ENCODE assay signal across 25 cellular contexts in the genomic region with DNA sequence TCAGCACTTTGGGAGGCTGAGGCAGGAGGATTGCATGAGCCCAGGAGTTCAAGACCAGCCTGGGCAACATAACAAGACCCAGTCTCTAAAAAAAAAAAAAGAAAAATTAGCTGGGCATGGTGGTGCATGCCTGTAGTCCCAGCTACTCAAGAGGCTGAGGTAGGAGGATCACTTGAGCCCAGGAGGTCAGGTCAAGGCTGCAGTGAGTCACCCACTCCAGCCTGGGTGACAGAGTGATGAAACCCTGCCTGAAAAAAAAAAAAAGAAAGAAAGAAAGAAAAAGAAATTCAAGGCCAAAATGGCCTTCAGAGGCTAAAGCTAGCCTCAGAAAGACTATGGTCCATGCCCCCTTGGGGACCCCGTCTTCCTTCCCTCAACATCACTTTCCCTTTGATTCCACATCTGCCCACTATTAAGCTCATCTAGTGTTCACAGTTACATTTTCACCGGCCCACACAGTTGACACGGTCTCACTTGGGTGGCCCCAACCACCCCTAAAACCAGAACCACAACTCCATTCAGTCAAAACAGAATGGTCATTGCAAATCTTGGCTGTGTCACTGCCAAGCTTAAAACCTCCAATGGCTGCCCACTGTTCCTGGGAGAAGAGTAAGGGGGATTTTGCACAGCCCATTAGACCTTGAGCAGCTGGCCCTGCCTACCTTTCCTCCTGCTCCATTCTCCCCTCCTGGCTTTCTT. TPM values are rescaled to one million over a fixed set of nuclear protein-coding genes. Genes with fewer than 3 reads are reported as not detected.
DNase-seq lines count a peak whose midpoint lies in the region; ATAC-seq, FAIRE-seq and TF ChIP-seq lines count a peak whose summit lies in the region.
"Had no signal": no experiment of that assay in that cellular context is flagged by ENCODE, and none has a peak within 500 bp of the region (broad histone marks: within the 10 kb centered on the region; RNA-seq: fewer than 3 reads in every experiment).

No MANE protein-coding gene starts in this region.

- WGBS in K562 (ENCODE audit: insufficient coverage, low coverage, missing lambda C conversion rate) = 0% methylated on average over 3 of the region's 3 CpGs
- WGBS in testis, 2 donors = 85 to 93% methylated on average over 3 of the region's 3 CpGs

- H3K4me2 ChIP-seq in K562 (ENCODE audit: insufficient read depth, low read length) = no peak overlapping the region
- H3K4me2 ChIP-seq: KMS-11 had no signal

- no peak for FAIRE-seq in K562 (lab: Jason Lieb, UNC)

- peaks cover 8% of the 10 kb centered on the region for H3K4me1 Mint-ChIP-seq in stimulated activated memory B cell treated with anti-CD40 and anti-IgM and Interleukin-4, amounts not matched to agents 10 μg/mL and 1 μg/mL and 100 μg/mL, for 72 hours
- H3K4me1 Mint-ChIP-seq: immature natural killer cell had no signal

- H3K27ac ChIP-seq in K562 (ENCODE audit: extremely low read depth, low read depth, low read length) (no peak overlapping the region), testis (no peak overlapping the region)
- H3K27ac ChIP-seq: adrenal gland, heart left ventricle, KMS-11, VCaP had no signal

- H3K27me3 ChIP-seq in K562 (ENCODE audit: control insufficient read depth in 2 of 2, insufficient read depth in 2 of 2, low read length in 2 of 2) (peaks cover 4 to 45% of the 10 kb centered on the region in 2 experiments; a peak in 4 of 5 replicates), testis (no peaks in the 10 kb centered on the region)
- H3K27me3 ChIP-seq: adrenal gland had no signal

- peaks cover 6% of the 10 kb centered on the region for H3K36me3 Mint-ChIP-seq in stimulated activated memory B cell treated with anti-CD40 and anti-IgM and Interleukin-4, amounts not matched to agents 10 μg/mL and 1 μg/mL and 100 μg/mL, for 72 hours
- H3K36me3 Mint-ChIP-seq: immature natural killer cell had no signal

- CTCF ChIA-PET in K562 (lab: Yijun Ruan, JAX; ENCODE audit: low intra/inter-chr PET ratio) = no interaction called here

- peaks cover under 1% of the 10 kb centered on the region for H3K27me3 Mint-ChIP-seq in stimulated activated memory B cell treated with anti-CD40 and anti-IgM and Interleukin-4, amounts not matched to agents 10 μg/mL and 1 μg/mL and 100 μg/mL, for 72 hours

- intact Hi-C loops in K562 (cut with micrococcal nuclease) = no loop called here
- intact Hi-C loops in testis (cut with DNase I; ENCODE audit: low total_unique reads) = no loop called here

- no peak overlapping the region for H3K4me3 ChIP-seq in K562
- H3K4me3 ChIP-seq in testis = no peak overlapping the region
- H3K4me3 ChIP-seq: adrenal gland, heart left ventricle had no signal

- TF ChIP-seq POLR2A in K562 (conservative IDR thresholded peaks at IDR 0.05) (no peak), testis (IDR thresholded peaks at IDR 0.05) (no peak)

- no peak overlapping the region for H2AFZ ChIP-seq in K562 (ENCODE audit: low read depth, low read length)

- no peak overlapping the region for H3K9ac ChIP-seq in K562 (ENCODE audit: insufficient read depth in 1 of 2, low read depth in 2 of 2, low read length in 2 of 2)
- H3K9ac ChIP-seq: KMS-11 had no signal

- no peak overlapping the region for H3K27ac Mint-ChIP-seq in stimulated activated memory B cell treated with anti-CD40 and anti-IgM and Interleukin-4, amounts not matched to agents 10 μg/mL and 1 μg/mL and 100 μg/mL, for 72 hours

- H3K79me2 ChIP-seq in K562 (ENCODE audit: control insufficient read depth, insufficient read depth, low read length) = no peaks in the 10 kb centered on the region

- H3K9me3 ChIP-seq in K562 (replicated peaks; ENCODE audit: control insufficient read depth, insufficient read depth, low read depth, low read length) (no peaks in the 10 kb centered on the region), testis (no peaks in the 10 kb centered on the region)
- H3K9me3 ChIP-seq: adrenal gland, heart left ventricle had no signal

- TF ChIP-seq CTCF in K562 (IDR thresholded peaks at IDR 0.05 in 2 of 3, conservative IDR thresholded peaks at IDR 0.05 in 1 of 3; ENCODE audit: insufficient read depth in 2 of 3, low read depth in 1 of 3, low read length in 3 of 3) = no peak
- no peak for TF ChIP-seq CTCF in testis (IDR thresholded peaks at IDR 0.05)

- H3K9me3 Mint-ChIP-seq in stimulated activated memory B cell treated with anti-CD40 and anti-IgM and Interleukin-4, amounts not matched to agents 10 μg/mL and 1 μg/mL and 100 μg/mL, for 72 hours = peaks cover 6% of the 10 kb centered on the region
- H3K9me3 Mint-ChIP-seq: immature natural killer cell had no signal

- in situ Hi-C loops in K562 (cut with MboI) = loop anchor here (10.0 to 25.0 kb wide), 2 partner anchors 113 to 880 kb away; no protein-coding TSS in a partner anchor

- ATAC-seq in K562 (peak; percentile 39; the same call in 1 of the 3 replicates), HG03460 (IDR thresholded peaks at IDR 0.05; ENCODE audit: unreplicated experiment) (no peak)
- peak; percentile 78 for ATAC-seq in stimulated activated memory B cell treated with anti-CD40 and anti-IgM and Interleukin-4, amounts not matched to agents 10 μg/mL and 1 μg/mL and 100 μg/mL, for 72 hours
- ATAC-seq: heart left ventricle had no signal

- no peak overlapping the region for H3K4me3 Mint-ChIP-seq in stimulated activated memory B cell treated with anti-CD40 and anti-IgM and Interleukin-4, amounts not matched to agents 10 μg/mL and 1 μg/mL and 100 μg/mL, for 72 hours
- H3K4me3 Mint-ChIP-seq: immature natural killer cell had no signal

- no peaks in the 10 kb centered on the region for H3K4me1 ChIP-seq in K562 (replicated peaks in 1 of 2; ENCODE audit: control insufficient read depth in 2 of 2, insufficient read depth in 2 of 2, low read length in 2 of 2)
- no peaks in the 10 kb centered on the region for H3K4me1 ChIP-seq in testis
- H3K4me1 ChIP-seq: adrenal gland, heart left ventricle had no signal

- H3K36me3 ChIP-seq in K562 (ENCODE audit: control insufficient read depth, insufficient read depth, low read length) (no peaks in the 10 kb centered on the region), testis (ENCODE audit: low read depth, missing control alignments) (no peaks in the 10 kb centered on the region)
- H3K36me3 ChIP-seq: adrenal gland, heart left ventricle had no signal

- H3K9me1 ChIP-seq in K562 (ENCODE audit: control insufficient read depth, insufficient read depth, low read length) = no peaks in the 10 kb centered on the region

- TF ChIP-seq RAD21 in K562 (CRISPR knock-in tag; conservative IDR thresholded peaks at IDR 0.05 in 1 of 2, IDR thresholded peaks at IDR 0.05 in 1 of 2) = no peak

- TF ChIP-seq EP300 in K562 (IDR thresholded peaks at IDR 0.05; ENCODE audit: low read length) = no peak

- H4K20me1 ChIP-seq in K562 (replicated peaks; ENCODE audit: control insufficient read depth, insufficient read depth, low read length) = no peaks in the 10 kb centered on the region

- DNase-seq in ELR (ENCODE audit: low read depth) (peak; percentile 40), LHCN-M2 (ENCODE audit: low read depth) (peak; percentile 16), K562 (ENCODE audit: extremely low read depth in 1 of 4, low spot score in 3 of 4) (no peak), testis (no peak), dedifferentiated amniotic fluid mesenchymal stem cell (ENCODE audit: extremely low spot score) (no peak)
- DNase-seq: activated CD4-positive, alpha-beta T cell treated with anti-CD3 and anti-CD28 coated beads, Interleukin-2, amount 50 U/mL, for 1 hour; activated CD8-positive, alpha-beta memory T cell treated with anti-CD3 and anti-CD28 coated beads, Interleukin-2, amount 50 U/mL, for 48 hours; activated gamma-delta T cell treated with Interleukin-2 at 50 U/mL for 16 hours; caudate nucleus; effector CD4-positive, alpha-beta T cell; GF-D8; heart left ventricle; immature natural killer cell; NCI-H1417 treated with DMSO at 0.1 percent for 48 hours; NCI-H526; retina; stimulated activated CD4-positive, alpha-beta T cell treated with anti-CD3 and anti-CD28 coated beads, Interleukin-12 subunit alpha, Interleukin-12 subunit beta, amount 100 ng/mL, for 4 hours; T-helper 1 cell had no signal

- POLR2A ChIA-PET in K562 (lab: Yijun Ruan, JAX) = no interaction called here

- BruUV-seq in K562 (replicated peaks; lab: Mats Ljungman, UMichigan) = no TSS peak

RNA-seq across cellular contexts. Expression of a gene that starts 2.1 kb away (rescaled TPM):
- total RNA-seq in LHCN-M2 (2014; rRNA removed) = not detected in 2 replicates
- polyA plus RNA-seq in LHCN-M2 (2012) = not detected
- total RNA-seq in K562 (2011; cell fraction: chromatin; rRNA removed; ENCODE audit: low replicate concordance) = not detected in 2 replicates
- not detected in 2 replicates for total RNA-seq in K562 (2011; cell fraction: nucleolus; rRNA removed)
- not detected in 2 replicates for total RNA-seq in K562 (2011; cell fraction: nucleoplasm; rRNA removed)
- not detected in 2 replicates for total RNA-seq in K562 (2014; rRNA removed)
- not detected in 2 replicates for total RNA-seq in K562 (2014; rRNA removed; fragmentation: Illumina TruSeq; extraction: Trizol)
- total RNA-seq in K562 (2015; rRNA removed; fragmentation: Illumina TruSeq; extraction: Trizol) = not detected in 2 replicates
- not detected in 2 replicates for total RNA-seq in K562 (2021)
- polyA plus RNA-seq in K562 (2011; rRNA removed) = 0.06 TPM in 1 of 2 replicates, not detected in the other
- polyA plus RNA-seq in K562 (2011; cell fraction: cytosol; rRNA removed) = not detected in 2 replicates
- polyA plus RNA-seq in K562 (2011; cell fraction: nucleus; rRNA removed) = not detected in 2 replicates
- not detected in 2 replicates for polyA plus RNA-seq in K562 (2012)
- polyA plus RNA-seq in K562 (2014; fragmentation: Illumina TruSeq; extraction: Trizol) = not detected in 2 replicates
- polyA plus RNA-seq in K562 (2014; fragmentation: Nextera tagmentation; extraction: Ambion mirVana) = not detected
- not detected in 2 replicates for polyA plus RNA-seq in K562 (2014; rRNA removed)
- not detected in 2 replicates for polyA minus RNA-seq in K562 (2011; rRNA and poly(A)+ RNA removed)
- polyA minus RNA-seq in K562 (2011; cell fraction: cytosol; rRNA and poly(A)+ RNA removed) = not detected in 2 replicates
- not detected in 2 replicates for polyA minus RNA-seq in K562 (2011; cell fraction: nucleus; rRNA and poly(A)+ RNA removed)
- 1 to 10 TPM; 1.4 to 3.2 TPM for total RNA-seq in testis
- polyA plus RNA-seq in testis (ENCODE audit: insufficient read depth, low read depth, low replicate concordance) = 4.3 TPM
- total RNA-seq: fibroblast of lung, heart left ventricle, temporal lobe had no signal
- polyA plus RNA-seq: fibroblast of lung, heart left ventricle had no signal

RNA-seq across cellular contexts. Expression of a gene that starts 44.7 kb away (rescaled TPM):
- 642 and 718 TPM in 2 replicates for total RNA-seq in LHCN-M2 (2014; rRNA removed)
- 343 TPM for polyA plus RNA-seq in LHCN-M2 (2012)
- total RNA-seq in K562 (2011; cell fraction: chromatin; rRNA removed; ENCODE audit: low replicate concordance) = 180 and 218 TPM in 2 replicates
- total RNA-seq in K562 (2011; cell fraction: nucleolus; rRNA removed) = 119 and 120 TPM in 2 replicates
- total RNA-seq in K562 (2011; cell fraction: nucleoplasm; rRNA removed) = 132 and 165 TPM in 2 replicates
- 116 and 157 TPM in 2 replicates for total RNA-seq in K562 (2014; rRNA removed)
- 80.4 and 84.2 TPM in 2 replicates for total RNA-seq in K562 (2014; rRNA removed; fragmentation: Illumina TruSeq; extraction: Trizol)
- 86.8 and 87.7 TPM in 2 replicates for total RNA-seq in K562 (2015; rRNA removed; fragmentation: Illumina TruSeq; extraction: Trizol)
- total RNA-seq in K562 (2021) = 94.8 and 101 TPM in 2 replicates
- polyA plus RNA-seq in K562 (2011; rRNA removed) = 113 and 120 TPM in 2 replicates
- 55.7 and 58.0 TPM in 2 replicates for polyA plus RNA-seq in K562 (2011; cell fraction: cytosol; rRNA removed)
- polyA plus RNA-seq in K562 (2011; cell fraction: nucleus; rRNA removed) = 254 and 312 TPM in 2 replicates
- polyA plus RNA-seq in K562 (2012) = 81.1 and 119 TPM in 2 replicates
- polyA plus RNA-seq in K562 (2014; fragmentation: Illumina TruSeq; extraction: Trizol) = 92.6 and 102 TPM in 2 replicates
- polyA plus RNA-seq in K562 (2014; fragmentation: Nextera tagmentation; extraction: Ambion mirVana) = 10 to 100 TPM; 24.6 to 28.5 TPM
- polyA plus RNA-seq in K562 (2014; rRNA removed) = 106 and 124 TPM in 2 replicates
- polyA minus RNA-seq in K562 (2011; rRNA and poly(A)+ RNA removed) = 114 and 116 TPM in 2 replicates
- 68.3 and 82.5 TPM in 2 replicates for polyA minus RNA-seq in K562 (2011; cell fraction: cytosol; rRNA and poly(A)+ RNA removed)
- polyA minus RNA-seq in K562 (2011; cell fraction: nucleus; rRNA and poly(A)+ RNA removed) = 63.0 and 87.3 TPM in 2 replicates
- total RNA-seq in testis = 100 to 1,000 TPM; 174 to 179 TPM
- 99.0 TPM for polyA plus RNA-seq in testis (ENCODE audit: insufficient read depth, low read depth, low replicate concordance)

Comparison
In these comparisons a context has a peak if more than half of its experiments do, and no peak if none do; other contexts are left out.
1. DNase-seq: peak in ELR (single experiment) and LHCN-M2 (single experiment); none in K562 (0 of 4), testis (single experiment) and dedifferentiated amniotic fluid mesenchymal stem cell (single experiment).